8 cellular contexts compared by ENCODE assay signal in genomic region chr2:60641866-60642788, GRCh38.
DNase-seq lines count a peak whose midpoint lies in the region; ATAC-seq, FAIRE-seq and TF ChIP-seq lines count a peak whose summit lies in the region.

No MANE protein-coding gene starts in this region.

- no peaks in the 10 kb centered on the region for H4K20me1 ChIP-seq in PC-9 (ENCODE audit: insufficient read depth)

- no peaks in the 10 kb centered on the region for H3K9me2 ChIP-seq in PC-9 (ENCODE audit: insufficient read depth)

- in situ Hi-C loops in ACHN (cut with HindIII; ENCODE audit: low pct_ligation_motif_present, low pct_unique_long_range_greater_than_20kb, low sequenced_read_pairs), result no loop called here

- CTCF ChIA-PET in PC-9 (lab: Charles Lee), result no interaction called here

- H3K9me3 ChIP-seq in PC-9 (ENCODE audit: insufficient read depth, low read depth) (no peaks in the 10 kb centered on the region), left lung (no peaks in the 10 kb centered on the region), thoracic aorta (no peaks in the 10 kb centered on the region)

- TF ChIP-seq CTCF in PC-9 (conservative IDR thresholded peaks at IDR 0.05) (peak; percentile 91), bronchial epithelial cell (IDR thresholded peaks at IDR 0.05; ENCODE audit: insufficient read depth, low read length, severe bottlenecking) (peak; percentile 59), left lung (IDR thresholded peaks at IDR 0.05) (peak; percentile 72 to 85), thoracic aorta (IDR thresholded peaks at IDR 0.05) (peak; percentile 49)

- POLR2A ChIA-PET in PC-9 (lab: Charles Lee; ENCODE audit: unreplicated experiment), result no interaction called here

- H3K27ac ChIP-seq in PC-9 (no peak overlapping the region), left lung (no peak overlapping the region), thoracic aorta (no peak overlapping the region)

- H3K27me3 ChIP-seq in PC-9 (ENCODE audit: insufficient read depth, low read depth), result peaks cover 96% of the 10 kb centered on the region
- peaks cover 3% of the 10 kb centered on the region for H3K27me3 ChIP-seq in bronchial epithelial cell (ENCODE audit: control insufficient read depth, insufficient read depth, low read length)
- H3K27me3 ChIP-seq in left lung, result no peaks in the 10 kb centered on the region
- H3K27me3 ChIP-seq in thoracic aorta (replicated peaks; ENCODE audit: insufficient read depth), result no peaks in the 10 kb centered on the region

- no peak for FAIRE-seq in bronchial epithelial cell (lab: Jason Lieb, UNC)

- intact Hi-C loops in PC-9 (cut with micrococcal nuclease; ENCODE audit: unreplicated experiment), result no loop called here
- intact Hi-C loops in left lung (cut with DNase I), result no loop called here

- no peak overlapping the region for H2AFZ ChIP-seq in PC-9

- no peaks in the 10 kb centered on the region for H3K4me1 ChIP-seq in PC-9 (replicated peaks; ENCODE audit: insufficient read depth)
- H3K4me1 ChIP-seq in left lung, result no peaks in the 10 kb centered on the region
- no peaks in the 10 kb centered on the region for H3K4me1 ChIP-seq in thoracic aorta (ENCODE audit: control insufficient read depth in 1 of 2, low read depth in 2 of 2)

- H3K36me3 ChIP-seq in PC-9 (ENCODE audit: low read depth), result no peaks in the 10 kb centered on the region
- H3K36me3 ChIP-seq in bronchial epithelial cell (ENCODE audit: control insufficient read depth, insufficient read depth, low read length), result no peaks in the 10 kb centered on the region
- no peaks in the 10 kb centered on the region for H3K36me3 ChIP-seq in left lung
- no peaks in the 10 kb centered on the region for H3K36me3 ChIP-seq in thoracic aorta

- H3K4me3 ChIP-seq in PC-9 (no peak overlapping the region), bronchial epithelial cell (ENCODE audit: low read depth, low read length) (no peak overlapping the region), left lung (no peak overlapping the region), thoracic aorta (no peak overlapping the region)

- H3K4me2 ChIP-seq in PC-9, result no peak overlapping the region

- H3K79me2 ChIP-seq in PC-9 (ENCODE audit: low read depth), result no peaks in the 10 kb centered on the region

- no peaks in the 10 kb centered on the region for H3F3A ChIP-seq in PC-9 (ENCODE audit: insufficient read depth, low read depth)

- peak; percentile 47 for DNase-seq in ACHN
- DNase-seq in GM04503 (ENCODE audit: low read depth), result peak; percentile 1
- DNase-seq in PC-9, result peak in 1 of 2 experiments; percentile 7
- DNase-seq in bronchial epithelial cell (ENCODE audit: low read depth), result peak; percentile 44
- no peak for DNase-seq in left lung
- no peak for DNase-seq in thoracic aorta (ENCODE audit: low spot score)

- no TSS peak for BruUV-seq in PC-9 (replicated peaks; lab: Mats Ljungman, UMichigan)

- peak; percentile 61 for ATAC-seq in HG03342 (IDR thresholded peaks at IDR 0.05; ENCODE audit: unreplicated experiment)
- peak; percentile 70 for ATAC-seq in left lung
- no peak for ATAC-seq in thoracic aorta (ENCODE audit: insufficient number of reproducible peaks, low FRiP score, low read depth)
- ATAC-seq in HG03565 (IDR thresholded peaks at IDR 0.05; ENCODE audit: unreplicated experiment), result no peak

Comparison
In these comparisons a context has a peak if more than half of its experiments do, and no peak if none do; other contexts are left out.
1. DNase-seq: peak in ACHN (single experiment), GM04503 (single experiment) and bronchial epithelial cell (single experiment); none in left lung (0 of 2) and thoracic aorta (single experiment).
2. ATAC-seq: peak in HG03342 (single experiment) and left lung (single experiment); none in thoracic aorta (single experiment) and HG03565 (single experiment).
3. Peak in every context shown above with its lines, with median percentiles within 50 percentile points of each other: CTCF ChIP-seq.